In the genomic region with DNA sequence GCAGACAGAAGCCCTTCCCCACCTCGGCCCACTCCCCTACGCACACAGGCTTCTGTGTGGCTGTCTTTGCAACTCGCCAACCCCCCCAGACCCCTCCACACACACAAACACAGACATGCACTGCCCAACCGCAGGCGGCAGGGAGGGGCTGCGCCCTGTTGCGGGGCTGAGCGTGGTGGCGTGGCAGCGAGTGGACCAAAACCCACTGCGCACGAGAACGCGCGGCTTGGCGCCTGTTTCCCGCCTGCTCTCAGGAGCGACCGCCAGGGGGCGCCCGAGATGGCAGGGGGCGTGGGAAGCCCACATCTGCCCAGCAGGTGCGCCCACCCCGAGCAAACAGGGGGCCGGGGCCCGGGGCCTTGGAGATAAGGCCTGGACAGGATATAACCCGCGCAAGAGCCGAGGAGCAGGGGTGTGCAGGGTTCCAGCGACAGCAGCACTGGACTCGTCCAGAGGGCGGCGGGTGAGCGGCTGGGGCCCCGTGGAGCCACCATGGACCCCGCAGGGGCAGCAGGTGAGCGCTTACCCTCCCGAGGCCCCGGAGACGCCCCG, we compare ENCODE assay signal across 1 cellular context.
TF ChIP-seq lines count a peak whose summit lies in the region.

Gene RBPJL, plus strand, starts transcription at position 410 of the 552 bp plus-strand sequence. Its CDS starts 83 bp downstream, at position 493.

TF ChIP-seq in WTC11, 78 proteins besides CTCF, POLR2A, EP300 and RAD21 (continued from another document):
- TF ChIP-seq, protein P1, sequence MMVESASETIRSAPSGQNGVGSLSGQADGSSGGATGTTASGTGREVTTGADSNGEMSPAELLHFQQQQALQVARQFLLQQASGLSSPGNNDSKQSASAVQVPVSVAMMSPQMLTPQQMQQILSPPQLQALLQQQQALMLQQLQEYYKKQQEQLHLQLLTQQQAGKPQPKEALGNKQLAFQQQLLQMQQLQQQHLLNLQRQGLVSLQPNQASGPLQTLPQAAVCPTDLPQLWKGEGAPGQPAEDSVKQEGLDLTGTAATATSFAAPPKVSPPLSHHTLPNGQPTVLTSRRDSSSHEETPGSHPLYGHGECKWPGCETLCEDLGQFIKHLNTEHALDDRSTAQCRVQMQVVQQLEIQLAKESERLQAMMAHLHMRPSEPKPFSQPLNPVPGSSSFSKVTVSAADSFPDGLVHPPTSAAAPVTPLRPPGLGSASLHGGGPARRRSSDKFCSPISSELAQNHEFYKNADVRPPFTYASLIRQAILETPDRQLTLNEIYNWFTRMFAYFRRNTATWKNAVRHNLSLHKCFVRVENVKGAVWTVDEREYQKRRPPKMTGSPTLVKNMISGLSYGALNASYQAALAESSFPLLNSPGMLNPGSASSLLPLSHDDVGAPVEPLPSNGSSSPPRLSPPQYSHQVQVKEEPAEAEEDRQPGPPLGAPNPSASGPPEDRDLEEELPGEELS (CRISPR knock-in tag; IDR thresholded peaks at IDR 0.05): peak; percentile 35; the same call in 1 of the 2 replicates
